ENCODE assay signal across 9 cellular contexts in genomic region chr10:76432274-76433012, GRCh38.
DNase-seq lines count a peak whose midpoint lies in the region; ATAC-seq and TF ChIP-seq lines count a peak whose summit lies in the region.
"Had no signal": no experiment of that assay in that cellular context is flagged by ENCODE, and none has a peak within 500 bp of the region (broad histone marks: within the 10 kb centered on the region; RNA-seq: fewer than 3 reads in every experiment).

No MANE protein-coding gene starts in this region.

- H3K18ac ChIP-seq in mesendoderm (ENCODE audit: low read length), result peak overlapping the region; percentile 60

- H3K4me1 ChIP-seq in mesendoderm (ENCODE audit: control insufficient read depth, low read depth, low read length), result peaks cover 28% of the 10 kb centered on the region
- H3K4me1 ChIP-seq in aorta (ENCODE audit: control insufficient read depth in 1 of 2, insufficient read depth in 2 of 2, low read length in 2 of 2), result peaks cover 4 to 11% of the 10 kb centered on the region in 2 donors
- H3K4me1 ChIP-seq: Peyer's patch had no signal

- no peak for DNase-seq in Right ventricle myocardium inferior (ENCODE audit: missing footprints)
- no peak for DNase-seq in cardiac septum (ENCODE audit: low spot score)
- peak; percentile 73 for DNase-seq in epithelial cell of esophagus (ENCODE audit: low read depth)
- DNase-seq in mesendoderm, result peak; percentile 95
- peak in 1 of 2 donors; percentile 65 for DNase-seq in aorta
- no peak for DNase-seq in superior temporal gyrus (ENCODE audit: extremely low spot score)

- no peak overlapping the region for H3K23ac ChIP-seq in mesendoderm (ENCODE audit: low read length)

- H3K27ac ChIP-seq in mesendoderm (ENCODE audit: low read depth, low read length) (peak overlapping the region; percentile 76), aorta (ENCODE audit: low read depth in 1 of 2, low read length in 2 of 2) (peak overlapping the region; percentile 88 to 93)

- no peaks in the 10 kb centered on the region for H3K9me3 ChIP-seq in aorta (ENCODE audit: control insufficient read depth, low read length)
- H3K9me3 ChIP-seq: Peyer's patch had no signal

- intact Hi-C loops in Right ventricle myocardium inferior (cut with DNase I) (loop anchor here (5.0 to 10.0 kb wide), 4 partner anchors 100 to 452 kb away; no protein-coding TSS in a partner anchor), cardiac septum (cut with DNase I) (no loop called here), aorta (cut with DNase I) (no loop called here)

- H3K4me3 ChIP-seq in epithelial cell of esophagus (ENCODE audit: low read length) (no peak overlapping the region), mesendoderm (ENCODE audit: low read length) (no peak overlapping the region), aorta (ENCODE audit: low read length in 2 of 2) (no peak overlapping the region)
- H3K4me3 ChIP-seq: Peyer's patch had no signal

- peak overlapping the region; percentile 98 for H2AK5ac ChIP-seq in mesendoderm (ENCODE audit: low read length)

- no peak for TF ChIP-seq CTCF in epithelial cell of esophagus (IDR thresholded peaks at IDR 0.05; ENCODE audit: insufficient read depth, low read depth, low read length, missing control alignments)

- H4K5ac ChIP-seq in mesendoderm (ENCODE audit: low read length), result peak overlapping the region; percentile 9

- H3K79me1 ChIP-seq in mesendoderm (ENCODE audit: low read length), result no peaks in the 10 kb centered on the region

- ATAC-seq in Right ventricle myocardium inferior, result peak; percentile 42
- ATAC-seq in aorta (ENCODE audit: low FRiP score), result peak; percentile 72
- ATAC-seq in GM19463 (IDR thresholded peaks at IDR 0.05; ENCODE audit: unreplicated experiment), result no peak
- ATAC-seq in GM18909 (IDR thresholded peaks at IDR 0.05; ENCODE audit: poor library complexity, unreplicated experiment), result no peak

- no peaks in the 10 kb centered on the region for H3K27me3 ChIP-seq in mesendoderm (ENCODE audit: insufficient read depth, low read length, poor library complexity)
- no peaks in the 10 kb centered on the region for H3K27me3 ChIP-seq in aorta (ENCODE audit: control insufficient read depth in 1 of 2, insufficient read depth in 2 of 2, low read length in 1 of 2)
- H3K27me3 ChIP-seq: Peyer's patch had no signal

- H3K56ac ChIP-seq in mesendoderm (ENCODE audit: low read length), result peak overlapping the region; percentile 75

- H3K9ac ChIP-seq in mesendoderm (ENCODE audit: low read length), result peak overlapping the region; percentile 1

- peak overlapping the region; percentile 93 for H2BK120ac ChIP-seq in mesendoderm (ENCODE audit: low read depth, low read length)

- no CpG with 5 or more reads among the region's 6 CpGs for WGBS in mesendoderm (ENCODE audit: extremely low coverage, insufficient coverage, low lambda C conversion rate)
- 59 to 63% methylated on average over 6 of the region's 6 CpGs for WGBS in aorta, 2 donors

- no peak overlapping the region for H3K4me2 ChIP-seq in mesendoderm (ENCODE audit: low read length)

- no peak overlapping the region for H4K8ac ChIP-seq in mesendoderm (ENCODE audit: low read depth, low read length)

- H3K36me3 ChIP-seq in mesendoderm (ENCODE audit: control insufficient read depth, insufficient read depth, low read length), result no peaks in the 10 kb centered on the region
- no peaks in the 10 kb centered on the region for H3K36me3 ChIP-seq in aorta (ENCODE audit: control insufficient read depth in 1 of 2, insufficient read depth in 2 of 2, low read length in 1 of 2)
- H3K36me3 ChIP-seq: Peyer's patch had no signal

- H2BK5ac ChIP-seq in mesendoderm (ENCODE audit: low read length), result peak overlapping the region; percentile 91

- no peak overlapping the region for H2BK15ac ChIP-seq in mesendoderm (replicated peaks; ENCODE audit: low read depth)

- H3K79me2 ChIP-seq in mesendoderm (ENCODE audit: control insufficient read depth, insufficient read depth, low read length), result no peaks in the 10 kb centered on the region

- H3K4ac ChIP-seq in mesendoderm (ENCODE audit: low read depth, low read length), result peak overlapping the region; percentile 84

Comparison
In these comparisons a context has a peak if more than half of its experiments do, and no peak if none do; other contexts are left out.
1. ATAC-seq: peak in Right ventricle myocardium inferior (single experiment) and aorta (single experiment); none in GM19463 (single experiment) and GM18909 (single experiment).
2. DNase-seq: peak in epithelial cell of esophagus (single experiment) and mesendoderm (single experiment); none in Right ventricle myocardium inferior (single experiment), cardiac septum (single experiment) and superior temporal gyrus (single experiment).